22 cellular contexts compared by ENCODE assay signal in the genomic region with DNA sequence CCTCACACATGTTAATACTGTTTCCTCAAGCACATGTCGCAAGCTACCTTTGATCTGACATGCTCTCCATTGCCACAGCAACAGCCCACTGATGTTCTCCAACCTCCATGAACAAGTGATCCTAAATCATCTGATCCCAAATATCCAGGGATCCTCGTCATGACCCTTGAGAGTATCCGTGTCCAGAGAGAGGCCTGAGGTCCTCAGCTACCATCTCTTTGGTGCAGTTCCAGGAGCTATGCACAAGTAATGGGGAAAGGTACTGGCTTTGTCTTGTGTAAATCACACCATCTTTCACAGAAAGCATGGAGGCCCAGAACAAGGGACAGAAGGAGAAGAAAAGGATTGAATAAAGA. TPM values are rescaled to one million over a fixed set of nuclear protein-coding genes. Genes with fewer than 3 reads are reported as not detected.
DNase-seq lines count a peak whose midpoint lies in the region; ATAC-seq, FAIRE-seq and TF ChIP-seq lines count a peak whose summit lies in the region.
"Had no signal": no experiment of that assay in that cellular context is flagged by ENCODE, and none has a peak within 500 bp of the region (broad histone marks: within the 10 kb centered on the region; RNA-seq: fewer than 3 reads in every experiment).

No MANE protein-coding gene starts in this region.

- H3K9ac ChIP-seq in OCI-LY1 (ENCODE audit: low read length) = peak overlapping the region; percentile 96
- no peak overlapping the region for H3K9ac ChIP-seq in H1 (replicated peaks in 1 of 4; ENCODE audit: extremely low read depth in 1 of 4, low read depth in 3 of 4, low read length in 3 of 4)

- no peaks in the 10 kb centered on the region for H3K9me3 ChIP-seq in CD8-positive, alpha-beta memory T cell (ENCODE audit: low read length)
- H3K9me3 ChIP-seq in OCI-LY1 (ENCODE audit: low read length) = no peaks in the 10 kb centered on the region
- no peaks in the 10 kb centered on the region for H3K9me3 ChIP-seq in H1 (ENCODE audit: insufficient read depth in 2 of 2, low read depth in 1 of 2, low read length in 1 of 2)
- H3K9me3 ChIP-seq: heart left ventricle, lower lobe of right lung, upper lobe of right lung had no signal

- WGBS in H1 (ENCODE audit: extremely low coverage in 1 of 2, insufficient coverage in 1 of 2, insufficient read length in 1 of 2, insufficient replicate concordance in 2 of 2, low coverage in 1 of 2, low lambda C conversion rate in 2 of 2, missing lambda C conversion rate in 1 of 2), 2 experiments = 83% methylated on average over 3 of the region's 3 CpGs; no CpG with 5 or more reads in 1 of the 2 experiments

- H3K36me3 Mint-ChIP-seq in activated CD4-positive, alpha-beta T cell treated with anti-CD3 and anti-CD28 coated beads for 36 hours (ENCODE audit: low read depth) = peaks cover 13% of the 10 kb centered on the region
- H3K36me3 Mint-ChIP-seq in CD8-positive, alpha-beta memory T cell = peaks cover 0 to 6% (median 3%) of the 10 kb centered on the region in 3 donors
- H3K36me3 Mint-ChIP-seq: immature natural killer cell had no signal

- CTCF ChIA-PET in activated CD4-positive, alpha-beta T cell treated with anti-CD3 and anti-CD28 coated beads for 36 hours (lab: Charles Lee) = interaction anchor here (1.0 kb wide), 1 partner anchor 163 kb away, joined by 4 read pairs; a partner anchor contains a TSS
- CTCF ChIA-PET in CD8-positive, alpha-beta memory T cell (lab: Charles Lee) = interaction anchor here (1.2 kb wide), 1 partner anchor 9 kb away, joined by 3 read pairs; no protein-coding TSS in a partner anchor
- CTCF ChIA-PET in H1 (lab: Charles Lee; ENCODE audit: partially characterized antibody) = interaction anchor here (1.3 to 1.5 kb wide), 2 partner anchors 19 to 27 kb away, joined by 4 read pairs; no protein-coding TSS in a partner anchor
- CTCF ChIA-PET in GM10248 (lab: Yijun Ruan, JAX) = interaction anchor here (0.6 to 10.8 kb wide), 3 partner anchors 15 to 45 kb away, joined by 3 to 94 read pairs (median 29); no protein-coding TSS in a partner anchor

- H4K20me1 ChIP-seq in OCI-LY1 (ENCODE audit: insufficient read depth, low read length) (no peaks in the 10 kb centered on the region), H1 (replicated peaks in 1 of 2; ENCODE audit: control insufficient read depth in 1 of 2, insufficient read depth in 2 of 2, low read length in 2 of 2) (no peaks in the 10 kb centered on the region)

- no peak overlapping the region for H4K8ac ChIP-seq in H1 (ENCODE audit: extremely low read depth, insufficient read depth, low read length)

- TF ChIP-seq CTCF in OCI-LY1 (IDR thresholded peaks at IDR 0.05; ENCODE audit: low read length) = no peak
- no peak for TF ChIP-seq CTCF in H1 (IDR thresholded peaks at IDR 0.05; ENCODE audit: control extremely low read depth in 1 of 3, insufficient read depth in 1 of 3, low read depth in 1 of 3, low read length in 3 of 3)
- TF ChIP-seq CTCF in GM10248 (IDR thresholded peaks at IDR 0.05; ENCODE audit: control extremely low read depth, extremely low read depth, low read depth, missing control alignments) = no peak

- H4K5ac ChIP-seq in H1 (ENCODE audit: insufficient read length, low read depth, low read length) = no peak overlapping the region

- no peaks in the 10 kb centered on the region for H3K79me1 ChIP-seq in H1 (ENCODE audit: low read depth, low read length)

- no peak overlapping the region for H3K4me3 ChIP-seq in CD8-positive, alpha-beta memory T cell (ENCODE audit: low read length)
- peak overlapping the region; percentile 90 for H3K4me3 ChIP-seq in OCI-LY1 (ENCODE audit: low read depth, low read length, poor library complexity, severe bottlenecking)
- no peak overlapping the region for H3K4me3 ChIP-seq in H1 (ENCODE audit: extremely low read depth in 1 of 4, insufficient read depth in 2 of 4, low read depth in 3 of 4, low read length in 4 of 4)
- H3K4me3 ChIP-seq: heart left ventricle, lower lobe of right lung, upper lobe of right lung had no signal

- H3K4ac ChIP-seq in H1 (replicated peaks; ENCODE audit: insufficient read length, low read depth, low read length) = no peak overlapping the region

- H2BK120ac ChIP-seq in H1 (replicated peaks; ENCODE audit: low read depth, low read length) = no peak overlapping the region

- TF ChIP-seq POLR2A in H1 (IDR thresholded peaks at IDR 0.05; ENCODE audit: control extremely low read depth in 1 of 2, low read depth in 2 of 2, low read length in 2 of 2) = no peak

- peaks cover 92% of the 10 kb centered on the region for H3K4me1 Mint-ChIP-seq in activated CD4-positive, alpha-beta T cell treated with anti-CD3 and anti-CD28 coated beads for 36 hours
- peaks cover 74 to 95% (median 93%) of the 10 kb centered on the region in 3 donors for H3K4me1 Mint-ChIP-seq in CD8-positive, alpha-beta memory T cell

- peaks cover 14% of the 10 kb centered on the region for H3F3A ChIP-seq in OCI-LY1 (ENCODE audit: insufficient read depth, low read length)

- H4K91ac ChIP-seq in H1 (replicated peaks; ENCODE audit: insufficient read length, low read length) = no peak overlapping the region

- no peak overlapping the region for H3K18ac ChIP-seq in H1 (ENCODE audit: extremely low read depth, low read length)

- H3K9me2 ChIP-seq in OCI-LY1 (ENCODE audit: low read depth, low read length) = no peaks in the 10 kb centered on the region

- FAIRE-seq in H1 (lab: Jason Lieb, UNC) = no peak

- peak overlapping the region; percentile 59 for H3K27ac Mint-ChIP-seq in activated CD4-positive, alpha-beta T cell treated with anti-CD3 and anti-CD28 coated beads for 36 hours
- peak overlapping the region in 7 of 8 donors; percentile 65 to 93 (median 87) for H3K27ac Mint-ChIP-seq in CD8-positive, alpha-beta memory T cell
- H3K27ac Mint-ChIP-seq: WTC11 had no signal

- no peak for TF ChIP-seq EP300 in H1 (IDR thresholded peaks at IDR 0.05; ENCODE audit: borderline replicate concordance in 1 of 2, low read depth in 2 of 2, low read length in 2 of 2)

- no peak for ATAC-seq in activated CD4-positive, alpha-beta T cell treated with anti-CD3 and anti-CD28 coated beads for 36 hours
- ATAC-seq in GM18909 (IDR thresholded peaks at IDR 0.05; ENCODE audit: poor library complexity, unreplicated experiment) (no peak), HG03469 (IDR thresholded peaks at IDR 0.05; ENCODE audit: unreplicated experiment) (no peak)
- ATAC-seq: heart left ventricle, lower lobe of right lung, upper lobe of right lung, WTC11 had no signal

- H3K4me2 ChIP-seq in OCI-LY1 (ENCODE audit: low read length) (peak overlapping the region; percentile 90), H1 (ENCODE audit: insufficient read depth in 1 of 2, low read depth in 2 of 2, low read length in 2 of 2) (no peak overlapping the region)

- H2BK5ac ChIP-seq in H1 (ENCODE audit: low read depth, low read length) = no peak overlapping the region

- H3K27me3 Mint-ChIP-seq in activated CD4-positive, alpha-beta T cell treated with anti-CD3 and anti-CD28 coated beads for 36 hours = no peaks in the 10 kb centered on the region
- H3K27me3 Mint-ChIP-seq in CD8-positive, alpha-beta memory T cell = peaks cover 0 to 1% of the 10 kb centered on the region in 2 donors

- H3K27ac ChIP-seq in CD8-positive, alpha-beta memory T cell (ENCODE audit: low read depth, low read length) = no peak overlapping the region
- H3K27ac ChIP-seq in OCI-LY1 (ENCODE audit: low read depth, low read length, poor library complexity, severe bottlenecking) = peak overlapping the region; percentile 94
- no peak overlapping the region for H3K27ac ChIP-seq in H1 (ENCODE audit: low read depth, low read length)
- H3K27ac ChIP-seq: heart left ventricle, lower lobe of right lung, upper lobe of right lung had no signal

- no peak overlapping the region for H3K23ac ChIP-seq in H1 (ENCODE audit: insufficient read length)

- H3K4me1 ChIP-seq in CD8-positive, alpha-beta memory T cell (ENCODE audit: insufficient read depth, low read length) = peaks cover 83% of the 10 kb centered on the region
- H3K4me1 ChIP-seq in OCI-LY1 (ENCODE audit: insufficient read depth, low read length, severe bottlenecking) (peaks cover 78% of the 10 kb centered on the region), H1 (replicated peaks in 1 of 4; ENCODE audit: control insufficient read depth in 3 of 4, insufficient read depth in 4 of 4, low read length in 3 of 4) (peaks cover 0 to 12% (median 7%) of the 10 kb centered on the region in 4 experiments; a peak in 4 of 7 replicates)
- H3K4me1 ChIP-seq: upper lobe of right lung had no signal

- no peak for TF ChIP-seq RAD21 in H1 (IDR thresholded peaks at IDR 0.05 in 1 of 2, conservative IDR thresholded peaks at IDR 0.05 in 1 of 2; ENCODE audit: low read depth in 2 of 2, low read length in 2 of 2)

- POLR2A ChIA-PET in activated CD4-positive, alpha-beta T cell treated with anti-CD3 and anti-CD28 coated beads for 36 hours (lab: Charles Lee) = no interaction called here
- POLR2A ChIA-PET in CD8-positive, alpha-beta memory T cell (lab: Charles Lee) = no interaction called here
- POLR2A ChIA-PET in H1 (lab: Charles Lee; ENCODE audit: partially characterized antibody) (interaction anchor here (1.0 kb wide), 1 partner anchor 178 kb away, joined by 3 read pairs; no protein-coding TSS in a partner anchor), GM10248 (lab: Yijun Ruan, JAX) (interaction anchor here (1.2 to 2.0 kb wide), 3 partner anchors 13 to 19 kb away, joined by 4 to 9 read pairs (median 6); no protein-coding TSS in a partner anchor)

- H3K9me3 Mint-ChIP-seq in activated CD4-positive, alpha-beta T cell treated with anti-CD3 and anti-CD28 coated beads for 36 hours (ENCODE audit: low read depth) = no peaks in the 10 kb centered on the region
- no peaks in the 10 kb centered on the region for H3K9me3 Mint-ChIP-seq in CD8-positive, alpha-beta memory T cell
- H3K9me3 Mint-ChIP-seq: immature natural killer cell, WTC11 had no signal

- no peak for DNase-seq in activated CD4-positive, alpha-beta T cell treated with anti-CD3 and anti-CD28 coated beads for 36 hours
- no peak for DNase-seq in activated CD4-positive, alpha-beta T cell treated with anti-CD3 and anti-CD28 coated beads, Interleukin-2, amount 50 U/mL, for 1 hour
- DNase-seq in CD8-positive, alpha-beta memory T cell = no peak
- DNase-seq in H1 (ENCODE audit: low read depth in 1 of 2, low spot score in 2 of 2) (no peak), GM10248 (ENCODE audit: extremely low spot score) (no peak)
- DNase-seq: 8988T; activated CD8-positive, alpha-beta memory T cell treated with anti-CD3 and anti-CD28 coated beads, Interleukin-2, amount 50 U/mL, for 4 hours; amniotic stem cell; C1 segment of cervical spinal cord; central memory CD4-positive, alpha-beta T cell; effector CD8-positive, alpha-beta T cell; heart left ventricle; immature natural killer cell; lower lobe of right lung; MV-4-11; NCI-H524; SHP77; upper lobe of right lung had no signal

- H2BK15ac ChIP-seq in H1 (ENCODE audit: low read length) = no peak overlapping the region; the same call in 1 of the 2 replicates

- no peaks in the 10 kb centered on the region for H3K27me3 ChIP-seq in CD8-positive, alpha-beta memory T cell (ENCODE audit: insufficient read depth, low read length, poor library complexity, severe bottlenecking)
- H3K27me3 ChIP-seq in OCI-LY1 (ENCODE audit: insufficient read depth, low read length) (no peaks in the 10 kb centered on the region), H1 (replicated peaks in 1 of 4; ENCODE audit: control insufficient read depth in 3 of 4, extremely low read depth in 1 of 4, insufficient read depth in 3 of 4, low read length in 3 of 4) (no peaks in the 10 kb centered on the region)
- H3K27me3 ChIP-seq: heart left ventricle, upper lobe of right lung had no signal

- no peak overlapping the region for H3K14ac ChIP-seq in H1 (ENCODE audit: insufficient read length)

- no peak overlapping the region for H3K4me3 Mint-ChIP-seq in activated CD4-positive, alpha-beta T cell treated with anti-CD3 and anti-CD28 coated beads for 36 hours
- H3K4me3 Mint-ChIP-seq in CD8-positive, alpha-beta memory T cell = peak overlapping the region in 5 of 7 donors; percentile 7 to 58 (median 33)
- H3K4me3 Mint-ChIP-seq: immature natural killer cell, WTC11 had no signal

- H2AFZ ChIP-seq in OCI-LY1 (ENCODE audit: low read length) (no peak overlapping the region), H1 (ENCODE audit: low read length) (no peak overlapping the region)

- H3K79me2 ChIP-seq in OCI-LY1 (ENCODE audit: insufficient read depth, low read length) (peaks cover 49% of the 10 kb centered on the region), H1 (ENCODE audit: control insufficient read depth in 1 of 2, insufficient read depth in 2 of 2, low read length in 2 of 2) (no peaks in the 10 kb centered on the region)

- H2BK12ac ChIP-seq in H1 (ENCODE audit: low read depth, low read length) = no peak overlapping the region; the same call in 1 of the 2 replicates

- intact Hi-C loops in activated CD4-positive, alpha-beta T cell treated with anti-CD3 and anti-CD28 coated beads for 36 hours (cut with DNase I, micrococcal nuclease) = loop anchor here in 1 of 2 experiments (10.0 kb wide), 2 partner anchors 844 to 884 kb away; a partner anchor contains a TSS

- H2BK20ac ChIP-seq in H1 (ENCODE audit: low read length) = no peak overlapping the region

- H3K36me3 ChIP-seq in CD8-positive, alpha-beta memory T cell (ENCODE audit: insufficient read depth, low read length) = no peaks in the 10 kb centered on the region
- H3K36me3 ChIP-seq in OCI-LY1 (ENCODE audit: insufficient read depth, low read length) (peaks cover 51% of the 10 kb centered on the region), H1 (ENCODE audit: control insufficient read depth in 2 of 4, insufficient read depth in 4 of 4, low read length in 3 of 4) (no peaks in the 10 kb centered on the region; a peak in 2 of 8 replicates)
- H3K36me3 ChIP-seq: lower lobe of right lung, upper lobe of right lung had no signal

- peak overlapping the region; percentile 41; the same call in 1 of the 2 replicates for H2AK5ac ChIP-seq in H1 (ENCODE audit: low read depth, low read length)

- H3K56ac ChIP-seq in H1 (replicated peaks; ENCODE audit: insufficient read length, low read depth, low read length) = no peak overlapping the region

- H3K23me2 ChIP-seq in H1 (ENCODE audit: low read depth, low read length) = no peaks in the 10 kb centered on the region

RNA-seq across cellular contexts. Expression of a gene that starts 2.4 kb away (rescaled TPM):
- total RNA-seq in activated CD4-positive, alpha-beta T cell treated with anti-CD3 and anti-CD28 coated beads for 36 hours = 10 to 100 TPM in 1 of 2 experiments, 1 to 10 TPM in 1; 9.3 to 12.1 TPM
- 1 to 10 TPM; 4.1 to 4.8 TPM for total RNA-seq in CD8-positive, alpha-beta memory T cell
- 17.8 TPM for polyA plus RNA-seq in CD8-positive, alpha-beta memory T cell
- total RNA-seq in H1 (2021; fragmentation: NEBNext Ultra II Directional; extraction: Animal tissue kit (Norgen Biotek cat#: 25700)) = not detected in 2 replicates
- polyA plus RNA-seq in H1 (2011; rRNA removed) = not detected in 2 replicates
- polyA plus RNA-seq in H1 (2011; cell fraction: cytosol; rRNA removed) = not detected
- not detected for polyA plus RNA-seq in H1 (2011; cell fraction: nucleus; rRNA removed)
- polyA plus RNA-seq in H1 (2012, experiment 1 of 2) = 0.80 to 1.5 TPM (median 1.2 TPM) in 4 replicates
- polyA plus RNA-seq in H1 (2012, experiment 2 of 2) = 0.04 TPM
- not detected for polyA plus RNA-seq in H1 (2013, experiment 1 of 2)
- not detected for polyA plus RNA-seq in H1 (2013, experiment 2 of 2)
- polyA minus RNA-seq in H1 (2011; rRNA and poly(A)+ RNA removed) = not detected in 2 replicates
- not detected for polyA minus RNA-seq in H1 (2011; cell fraction: cytosol; rRNA and poly(A)+ RNA removed)
- not detected for polyA minus RNA-seq in H1 (2011; cell fraction: nucleus; rRNA and poly(A)+ RNA removed)

RNA-seq across cellular contexts. Expression of a gene that starts 44.4 kb away (rescaled TPM):
- total RNA-seq in activated CD4-positive, alpha-beta T cell treated with anti-CD3 and anti-CD28 coated beads for 36 hours = 1 to 10 TPM; 8.7 to 9.3 TPM
- 1 to 10 TPM; 2.8 to 3.4 TPM for total RNA-seq in CD8-positive, alpha-beta memory T cell
- 0.12 TPM for polyA plus RNA-seq in CD8-positive, alpha-beta memory T cell
- total RNA-seq in H1 (2021; fragmentation: NEBNext Ultra II Directional; extraction: Animal tissue kit (Norgen Biotek cat#: 25700)) = 13.1 and 13.2 TPM in 2 replicates
- polyA plus RNA-seq in H1 (2011; rRNA removed) = 8.0 and 9.7 TPM in 2 replicates
- polyA plus RNA-seq in H1 (2011; cell fraction: cytosol; rRNA removed) = 10.0 TPM
- 9.3 TPM for polyA plus RNA-seq in H1 (2011; cell fraction: nucleus; rRNA removed)
- polyA plus RNA-seq in H1 (2012, experiment 1 of 2) = 7.6 to 12.8 TPM (median 10.1 TPM) in 4 replicates
- polyA plus RNA-seq in H1 (2012, experiment 2 of 2) = 4.7 TPM
- polyA plus RNA-seq in H1 (2013, experiment 1 of 2) = 7.8 TPM
- 9.1 TPM for polyA plus RNA-seq in H1 (2013, experiment 2 of 2)
- 11.9 and 12.6 TPM in 2 replicates for polyA minus RNA-seq in H1 (2011; rRNA and poly(A)+ RNA removed)
- polyA minus RNA-seq in H1 (2011; cell fraction: cytosol; rRNA and poly(A)+ RNA removed) = 4.6 TPM
- polyA minus RNA-seq in H1 (2011; cell fraction: nucleus; rRNA and poly(A)+ RNA removed) = 19.9 TPM

Comparison
In these comparisons a context has a peak if more than half of its experiments do, and no peak if none do; other contexts are left out.
1. POLR2A ChIA-PET loops: an anchor here in H1 (1.0 kb wide) and GM10248 (1.2 to 2.0 kb wide); none called in activated CD4-positive, alpha-beta T cell treated with anti-CD3 and anti-CD28 coated beads for 36 hours and CD8-positive, alpha-beta memory T cell.